ENCODE assay signal across 8 cellular contexts in the genomic region with DNA sequence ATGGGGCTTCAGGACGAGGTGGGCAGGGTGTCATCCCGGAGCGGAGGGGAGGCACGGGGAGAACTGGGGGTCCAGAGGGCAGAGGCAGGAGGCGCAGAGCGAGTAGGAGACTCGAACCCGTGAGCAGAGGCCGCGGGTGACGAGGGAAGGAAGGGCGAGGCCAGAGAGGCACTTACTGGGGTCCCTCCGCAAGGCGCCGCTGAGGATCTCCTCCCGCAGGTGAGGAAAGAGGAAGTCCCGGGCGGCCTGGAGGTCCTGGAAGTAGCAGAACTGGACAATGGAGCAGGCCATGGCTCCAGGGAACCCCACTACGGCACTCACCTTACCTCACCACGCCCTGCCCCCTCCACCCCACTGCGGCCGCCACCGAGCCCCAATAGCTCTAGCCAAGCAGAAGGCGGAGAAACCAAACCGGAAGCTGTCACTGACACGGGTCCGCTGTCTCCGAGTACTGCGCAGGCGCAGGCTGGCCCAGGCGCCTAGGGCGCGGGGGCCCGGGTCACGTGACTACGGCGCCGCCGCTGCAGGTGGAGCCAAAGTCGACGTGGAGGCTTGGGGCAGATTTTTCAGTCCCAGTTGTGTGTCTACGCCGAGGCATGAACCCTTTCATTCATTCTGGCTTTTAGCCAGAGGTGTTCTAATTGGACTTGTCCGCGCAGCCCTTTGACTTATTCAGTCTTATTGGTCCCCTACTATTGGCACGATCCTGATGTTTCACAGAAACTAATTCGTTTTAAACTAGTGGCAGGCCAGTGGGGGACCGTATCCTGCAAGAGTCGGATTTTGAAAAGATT.
DNase-seq lines count a peak whose midpoint lies in the region; ATAC-seq and TF ChIP-seq lines count a peak whose summit lies in the region.

A gene with protein sequence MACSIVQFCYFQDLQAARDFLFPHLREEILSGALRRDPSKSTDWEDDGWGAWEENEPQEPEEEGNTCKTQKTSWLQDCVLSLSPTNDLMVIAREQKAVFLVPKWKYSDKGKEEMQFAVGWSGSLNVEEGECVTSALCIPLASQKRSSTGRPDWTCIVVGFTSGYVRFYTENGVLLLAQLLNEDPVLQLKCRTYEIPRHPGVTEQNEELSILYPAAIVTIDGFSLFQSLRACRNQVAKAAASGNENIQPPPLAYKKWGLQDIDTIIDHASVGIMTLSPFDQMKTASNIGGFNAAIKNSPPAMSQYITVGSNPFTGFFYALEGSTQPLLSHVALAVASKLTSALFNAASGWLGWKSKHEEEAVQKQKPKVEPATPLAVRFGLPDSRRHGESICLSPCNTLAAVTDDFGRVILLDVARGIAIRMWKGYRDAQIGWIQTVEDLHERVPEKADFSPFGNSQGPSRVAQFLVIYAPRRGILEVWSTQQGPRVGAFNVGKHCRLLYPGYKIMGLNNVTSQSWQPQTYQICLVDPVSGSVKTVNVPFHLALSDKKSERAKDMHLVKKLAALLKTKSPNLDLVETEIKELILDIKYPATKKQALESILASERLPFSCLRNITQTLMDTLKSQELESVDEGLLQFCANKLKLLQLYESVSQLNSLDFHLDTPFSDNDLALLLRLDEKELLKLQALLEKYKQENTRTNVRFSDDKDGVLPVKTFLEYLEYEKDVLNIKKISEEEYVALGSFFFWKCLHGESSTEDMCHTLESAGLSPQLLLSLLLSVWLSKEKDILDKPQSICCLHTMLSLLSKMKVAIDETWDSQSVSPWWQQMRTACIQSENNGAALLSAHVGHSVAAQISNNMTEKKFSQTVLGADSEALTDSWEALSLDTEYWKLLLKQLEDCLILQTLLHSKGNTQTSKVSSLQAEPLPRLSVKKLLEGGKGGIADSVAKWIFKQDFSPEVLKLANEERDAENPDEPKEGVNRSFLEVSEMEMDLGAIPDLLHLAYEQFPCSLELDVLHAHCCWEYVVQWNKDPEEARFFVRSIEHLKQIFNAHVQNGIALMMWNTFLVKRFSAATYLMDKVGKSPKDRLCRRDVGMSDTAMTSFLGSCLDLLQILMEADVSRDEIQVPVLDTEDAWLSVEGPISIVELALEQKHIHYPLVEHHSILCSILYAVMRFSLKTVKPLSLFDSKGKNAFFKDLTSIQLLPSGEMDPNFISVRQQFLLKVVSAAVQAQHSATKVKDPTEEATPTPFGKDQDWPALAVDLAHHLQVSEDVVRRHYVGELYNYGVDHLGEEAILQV (N-terminal part only) (minus strand): TSS at position 407 of the 794 bp plus-strand sequence. CDS start 116 bp downstream, at position 291.

- in situ Hi-C loops in GM18951 (cut with MboI; ENCODE audit: low sequenced_read_pairs, unreplicated experiment) = no loop called here

- peak; percentile 86 for TF ChIP-seq POLR2A in GM18951 (IDR thresholded peaks at IDR 0.05; ENCODE audit: extremely low read depth, insufficient read depth, insufficient read length)

- DNase-seq in AG08396 (ENCODE audit: low spot score) (peak; percentile 99), NCI-H2227 treated with DMSO at 0.1 percent for 48 hours (lab: John Stamatoyannopoulos, UW) (peak; percentile 95), iris pigment epithelial cell (ENCODE audit: low read depth) (peak; percentile 92)
- peak; percentile 96 for DNase-seq in central memory CD4-positive, alpha-beta T cell
- peak; percentile 94 to 97 for DNase-seq in stimulated activated CD4-positive, alpha-beta T cell treated with anti-CD3 and anti-CD28 coated beads, Interleukin-12 subunit alpha, Interleukin-12 subunit beta, amount 100 ng/mL, for 24 hours (ENCODE audit: low read depth in 2 of 2)

- TF ChIP-seq CTCF in WI38 (IDR thresholded peaks at IDR 0.05; ENCODE audit: low read depth, low read length) = no peak

- peak; percentile 96 for ATAC-seq in HG03175 (IDR thresholded peaks at IDR 0.05; ENCODE audit: unreplicated experiment)

- H3K4me3 ChIP-seq in WI38 (ENCODE audit: low read depth, low read length) = peak within 1 kb of the TSS; percentile 80

Comparison
In these comparisons a context has a peak if more than half of its experiments do, and no peak if none do; other contexts are left out.
1. Peak in every context shown above with its lines: DNase-seq, ATAC-seq and H3K4me3 ChIP-seq.